In genomic region chr2:178484245-178485041, GRCh38 we compare ENCODE assay signal across 1 cellular context.
TF ChIP-seq lines count a peak whose summit lies in the region.

No MANE protein-coding gene starts in this region.

TF ChIP-seq in GM12878, 131 proteins besides CTCF, POLR2A, EP300 and RAD21:
- TF ChIP-seq ATF2 (IDR thresholded peaks at IDR 0.05; ENCODE audit: low read length) (no peak), SIN3A (IDR thresholded peaks at IDR 0.05; ENCODE audit: low read depth, low read length) (no peak), HDAC6 (IDR thresholded peaks at IDR 0.05; ENCODE audit: unreplicated experiment) (no peak), RBBP5 (conservative IDR thresholded peaks at IDR 0.05) (no peak), BMI1 (IDR thresholded peaks at IDR 0.05; ENCODE audit: borderline replicate concordance) (no peak), SMC3 (IDR thresholded peaks at IDR 0.05; ENCODE audit: borderline replicate concordance, low read length) (no peak), SREBF2 (IDR thresholded peaks at IDR 0.05; ENCODE audit: low read length) (no peak), RB1 (IDR thresholded peaks at IDR 0.05; ENCODE audit: borderline replicate concordance) (no peak), ATF3 (IDR thresholded peaks at IDR 0.05; ENCODE audit: borderline replicate concordance, extremely low read depth, low read depth, low read length) (no peak), RELB (IDR thresholded peaks at IDR 0.05; ENCODE audit: low read depth) (no peak), TCF7 (IDR thresholded peaks at IDR 0.05; ENCODE audit: borderline replicate concordance) (no peak), MAX (IDR thresholded peaks at IDR 0.05; ENCODE audit: low read depth, low read length) (no peak), IKZF2 (IDR thresholded peaks at IDR 0.05) (no peak), CBX3 (IDR thresholded peaks at IDR 0.05; ENCODE audit: borderline replicate concordance, low read depth) (no peak), POLR2AphosphoS5 (IDR thresholded peaks at IDR 0.05; ENCODE audit: low read length) (no peak), RCOR1 (conservative IDR thresholded peaks at IDR 0.05; ENCODE audit: low read depth, low read length) (no peak), ELK1 (IDR thresholded peaks at IDR 0.05; ENCODE audit: low read depth, low read length) (no peak), TBL1XR1 (IDR thresholded peaks at IDR 0.05; ENCODE audit: low read depth, low read length) (no peak), NFIC (IDR thresholded peaks at IDR 0.05; ENCODE audit: low read depth, low read length) (no peak)
